In genomic region chr7:74225400-74225799, GRCh38 we compare ENCODE assay signal across 19 cellular contexts. TPM values are rescaled to one million over a fixed set of nuclear protein-coding genes. Genes with fewer than 3 reads are reported as not detected.
DNase-seq lines count a peak whose midpoint lies in the region; FAIRE-seq and TF ChIP-seq lines count a peak whose summit lies in the region.
"Had no signal": no experiment of that assay in that cellular context is flagged by ENCODE, and none has a peak within 500 bp of the region (broad histone marks: within the 10 kb centered on the region; RNA-seq: fewer than 3 reads in every experiment).

No MANE protein-coding gene starts in this region.

- H4K20me1 ChIP-seq in BLaER1 = no peaks in the 10 kb centered on the region

- H3K4me1 ChIP-seq in BLaER1 (peaks cover 99% of the 10 kb centered on the region), Peyer's patch (no peaks in the 10 kb centered on the region)

- H3K4me3 Mint-ChIP-seq in dendritic cell treated with granulocyte-macrophage colony-stimulating factor and Interleukin-4, amounts not matched to agents 40 ng/mL and 50 ng/mL, for 4 days = no peak overlapping the region
- H3K4me3 Mint-ChIP-seq: GM23338, T-cell had no signal

- in situ Hi-C loops in brain microvascular endothelial cell (cut with HindIII; ENCODE audit: low pct_ligation_motif_present, low sequenced_read_pairs) = no loop called here

- no peak overlapping the region for H3K4me3 ChIP-seq in BLaER1
- H3K4me3 ChIP-seq in Peyer's patch = no peak overlapping the region
- H3K4me3 ChIP-seq in brain microvascular endothelial cell (ENCODE audit: low read depth, low read length) = no peak overlapping the region
- H3K4me3 ChIP-seq: GM23338, MG63, SK-N-MC had no signal

- H3K36me3 ChIP-seq in BLaER1 (peaks cover 92% of the 10 kb centered on the region), Peyer's patch (no peaks in the 10 kb centered on the region), brain microvascular endothelial cell (replicated peaks) (no peaks in the 10 kb centered on the region)

- H3K9me3 ChIP-seq in BLaER1 = no peaks in the 10 kb centered on the region
- H3K9me3 ChIP-seq in Peyer's patch = no peaks in the 10 kb centered on the region
- H3K9me3 ChIP-seq: MG63 had no signal

- TF ChIP-seq POLR2A in GM12891 (IDR thresholded peaks at IDR 0.05; ENCODE audit: low read depth, low read length) (no peak), Peyer's patch (IDR thresholded peaks at IDR 0.05) (no peak), erythroblast (IDR thresholded peaks at IDR 0.05; ENCODE audit: low read length) (no peak)

- H3K9ac ChIP-seq in BLaER1 = peak overlapping the region; percentile 75; the same call in 1 of the 2 replicates
- H3K9ac ChIP-seq: KMS-11 had no signal

- H3K27me3 ChIP-seq in BLaER1 (no peaks in the 10 kb centered on the region), Peyer's patch (no peaks in the 10 kb centered on the region), brain microvascular endothelial cell (replicated peaks) (no peaks in the 10 kb centered on the region)
- H3K27me3 ChIP-seq: MG63 had no signal

- H3K27me3 Mint-ChIP-seq in dendritic cell treated with granulocyte-macrophage colony-stimulating factor and Interleukin-4, amounts not matched to agents 40 ng/mL and 50 ng/mL, for 4 days = no peaks in the 10 kb centered on the region
- H3K27me3 Mint-ChIP-seq: T-cell had no signal

- peak overlapping the region; percentile 84 for H3K27ac Mint-ChIP-seq in dendritic cell treated with granulocyte-macrophage colony-stimulating factor and Interleukin-4, amounts not matched to agents 40 ng/mL and 50 ng/mL, for 4 days
- H3K27ac Mint-ChIP-seq: GM23338, T-cell had no signal

- H3K36me3 Mint-ChIP-seq in dendritic cell treated with granulocyte-macrophage colony-stimulating factor and Interleukin-4, amounts not matched to agents 40 ng/mL and 50 ng/mL, for 4 days (ENCODE audit: low read depth) = peaks cover 82% of the 10 kb centered on the region

- DNase-seq in GM12891 (ENCODE audit: insufficient read length, low spot score) (no peak), MV-4-11 (lab: John Stamatoyannopoulos, UW) (peak; percentile 77), Peyer's patch (no peak), erythroblast (lab: John Stamatoyannopoulos, UW) (no peak), brain microvascular endothelial cell (no peak)
- DNase-seq in NK-92 treated with Interleukin-12 subunit alpha and Interleukin-12 subunit beta, amount 100 ng/mL, for 24 hours (lab: John Stamatoyannopoulos, UW) = no peak
- DNase-seq: C1 segment of cervical spinal cord, EL, MG63, NCI-H1436, NCI-H2029 treated with DMSO at 0.1 percent for 48 hours, NCI-H510A, OCI-M1, T-cell had no signal

- intact Hi-C loops in dendritic cell treated with granulocyte-macrophage colony-stimulating factor and Interleukin-4, amounts not matched to agents 40 ng/mL and 50 ng/mL, for 4 days (cut with micrococcal nuclease) = no loop called here

- TF ChIP-seq CTCF in Peyer's patch (IDR thresholded peaks at IDR 0.05) (no peak), brain microvascular endothelial cell (IDR thresholded peaks at IDR 0.05; ENCODE audit: low read depth, low read length, missing control alignments) (no peak)

- H3K4me1 Mint-ChIP-seq in dendritic cell treated with granulocyte-macrophage colony-stimulating factor and Interleukin-4, amounts not matched to agents 40 ng/mL and 50 ng/mL, for 4 days (ENCODE audit: low read depth) = peaks cover 66% of the 10 kb centered on the region
- H3K4me1 Mint-ChIP-seq: GM23338 had no signal

- peak overlapping the region; percentile 91 for H3K4me2 ChIP-seq in BLaER1
- H3K4me2 ChIP-seq: GM23338, KMS-11 had no signal

- peak overlapping the region; percentile 100 for H3K27ac ChIP-seq in BLaER1
- no peak overlapping the region for H3K27ac ChIP-seq in Peyer's patch
- H3K27ac ChIP-seq in brain microvascular endothelial cell = no peak overlapping the region
- H3K27ac ChIP-seq: KMS-11, SK-N-MC had no signal

- no peaks in the 10 kb centered on the region for H3K9me3 Mint-ChIP-seq in dendritic cell treated with granulocyte-macrophage colony-stimulating factor and Interleukin-4, amounts not matched to agents 40 ng/mL and 50 ng/mL, for 4 days
- H3K9me3 Mint-ChIP-seq: GM23338, T-cell had no signal

- peak; percentile 35 for FAIRE-seq in GM12891 (lab: Jason Lieb, UNC)

TF ChIP-seq in GM12891, 5 proteins besides CTCF, POLR2A, EP300 and RAD21:
- TF ChIP-seq POU2F2 (IDR thresholded peaks at IDR 0.05; ENCODE audit: low read depth, low read length) = no peak
- TF ChIP-seq POLR2AphosphoS5 (IDR thresholded peaks at IDR 0.05; ENCODE audit: low read depth, low read length) = no peak
- TF ChIP-seq TAF1 (IDR thresholded peaks at IDR 0.05; ENCODE audit: low read depth, low read length) = no peak
- no peak for TF ChIP-seq PAX5 (IDR thresholded peaks at IDR 0.05; ENCODE audit: insufficient read depth, low read length, severe bottlenecking)
- no peak for TF ChIP-seq SPI1 (IDR thresholded peaks at IDR 0.05; ENCODE audit: low read depth, low read length)
TF ChIP-seq in GM12891: peak in this region for 0.

RNA-seq across cellular contexts. Expression of gene LAT2, which starts 15.6 kb away (rescaled TPM):
- 152 TPM for polyA plus RNA-seq in GM12891 (2012; ENCODE audit: low read depth, missing spikeins)
- 10 to 100 TPM in 1 of 4 donors, 1 to 10 TPM in 3; 1.1 to 16.5 (median 4.8) TPM for total RNA-seq in Peyer's patch
- total RNA-seq: GM23338 had no signal

RNA-seq across cellular contexts. Expression of gene RFC2, which starts 28.8 kb away (rescaled TPM):
- polyA plus RNA-seq in GM12891 (2012; ENCODE audit: low read depth, missing spikeins) = 41.1 TPM
- 10 to 100 TPM in 1 of 4 donors, 1 to 10 TPM in 3; 5.8 to 23.1 (median 7.3) TPM for total RNA-seq in Peyer's patch

RNA-seq across cellular contexts. Expression of gene EIF4H, which starts 51.2 kb away (rescaled TPM):
- polyA plus RNA-seq in GM12891 (2012; ENCODE audit: low read depth, missing spikeins) = 285 TPM
- total RNA-seq in Peyer's patch = 100 to 1,000 TPM; 131 to 172 (median 149) TPM
